ENCODE assay signal across 1 cellular context in genomic region chr1:15246960-15247614, GRCh38.
A peak's percentile ranks its signal among the peaks of the same experiment; 100 is the strongest.
TF ChIP-seq lines count a peak whose summit lies in the region.

FHAD1 (plus strand) TSS chr1:15247223; CDS start chr1:15251785, 4,562 bp downstream.

TF ChIP-seq in K562, 482 proteins besides CTCF, POLR2A, EP300 and RAD21 (continued from another document):
- TF ChIP-seq ZBTB33 (CRISPR knock-in tag; IDR thresholded peaks at IDR 0.05) (peak; percentile 80), MYNN (IDR thresholded peaks at IDR 0.05) (no peak), MYNN (CRISPR knock-in tag; IDR thresholded peaks at IDR 0.05) (no peak), FOSL1 (tag; conservative IDR thresholded peaks at IDR 0.05) (no peak), RBM25 (IDR thresholded peaks at IDR 0.05; ENCODE audit: low read depth, low read length, severe bottlenecking) (peak; percentile 20), ZHX1 (conservative IDR thresholded peaks at IDR 0.05; ENCODE audit: low read length) (peak; percentile 99), ZNF449 (CRISPR knock-in tag; IDR thresholded peaks at IDR 0.05) (no peak), BCOR (IDR thresholded peaks at IDR 0.05) (peak; percentile 68; the same call in 1 of the 2 replicates), DACH1 (IDR thresholded peaks at IDR 0.05; ENCODE audit: partially characterized antibody) (no peak), ARID4B (CRISPR knock-in tag; IDR thresholded peaks at IDR 0.05) (no peak), ZNF280B (CRISPR knock-in tag; IDR thresholded peaks at IDR 0.05) (no peak), ESRRA (IDR thresholded peaks at IDR 0.05; ENCODE audit: borderline replicate concordance, low read depth) (peak; percentile 99)
